Comparison of ENCODE assay signal across 1 cellular context in the genomic region with DNA sequence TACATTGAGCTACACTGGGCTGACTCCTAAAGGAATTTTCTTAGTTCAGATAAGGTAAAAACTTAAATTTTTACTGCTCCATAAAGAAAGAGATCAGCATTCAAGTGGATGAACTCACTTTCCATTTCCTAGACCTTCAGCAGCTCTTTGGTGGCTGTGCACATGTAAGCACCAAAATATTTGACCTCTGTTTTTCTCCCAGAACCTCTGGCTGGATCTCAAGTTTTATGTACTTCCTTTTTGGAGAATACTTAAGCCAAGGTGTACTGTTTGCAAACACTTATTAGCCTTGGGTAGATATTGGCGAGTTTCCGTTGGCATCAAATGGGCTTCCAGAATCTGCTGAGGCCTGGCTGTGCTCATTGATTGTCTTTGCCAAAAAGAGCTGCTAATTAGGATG.
TF ChIP-seq lines count a peak whose summit lies in the region.

No MANE protein-coding gene starts in this region.

TF ChIP-seq in HepG2, 621 proteins besides CTCF, POLR2A, EP300 and RAD21:
- TF ChIP-seq ZNF430 (CRISPR knock-in tag; IDR thresholded peaks at IDR 0.05): no peak
- no peak for TF ChIP-seq BHLHE40 (IDR thresholded peaks at IDR 0.05; ENCODE audit: low read length)
- TF ChIP-seq ZNF441 (CRISPR knock-in tag; IDR thresholded peaks at IDR 0.05; ENCODE audit: borderline replicate concordance): no peak
- no peak for TF ChIP-seq NAIF1 (CRISPR knock-in tag; IDR thresholded peaks at IDR 0.05; ENCODE audit: borderline replicate concordance)
- no peak for TF ChIP-seq ZNF292 (CRISPR knock-in tag; IDR thresholded peaks at IDR 0.05; ENCODE audit: borderline replicate concordance, low read depth)
- TF ChIP-seq AHDC1 (CRISPR knock-in tag; IDR thresholded peaks at IDR 0.05; ENCODE audit: borderline replicate concordance): no peak
- no peak for TF ChIP-seq RFXANK (CRISPR knock-in tag; IDR thresholded peaks at IDR 0.05)
- TF ChIP-seq TBX2 (CRISPR knock-in tag; IDR thresholded peaks at IDR 0.05; ENCODE audit: borderline replicate concordance): no peak
- TF ChIP-seq ZNF318 (CRISPR knock-in tag; IDR thresholded peaks at IDR 0.05): no peak
- TF ChIP-seq, protein P1, sequence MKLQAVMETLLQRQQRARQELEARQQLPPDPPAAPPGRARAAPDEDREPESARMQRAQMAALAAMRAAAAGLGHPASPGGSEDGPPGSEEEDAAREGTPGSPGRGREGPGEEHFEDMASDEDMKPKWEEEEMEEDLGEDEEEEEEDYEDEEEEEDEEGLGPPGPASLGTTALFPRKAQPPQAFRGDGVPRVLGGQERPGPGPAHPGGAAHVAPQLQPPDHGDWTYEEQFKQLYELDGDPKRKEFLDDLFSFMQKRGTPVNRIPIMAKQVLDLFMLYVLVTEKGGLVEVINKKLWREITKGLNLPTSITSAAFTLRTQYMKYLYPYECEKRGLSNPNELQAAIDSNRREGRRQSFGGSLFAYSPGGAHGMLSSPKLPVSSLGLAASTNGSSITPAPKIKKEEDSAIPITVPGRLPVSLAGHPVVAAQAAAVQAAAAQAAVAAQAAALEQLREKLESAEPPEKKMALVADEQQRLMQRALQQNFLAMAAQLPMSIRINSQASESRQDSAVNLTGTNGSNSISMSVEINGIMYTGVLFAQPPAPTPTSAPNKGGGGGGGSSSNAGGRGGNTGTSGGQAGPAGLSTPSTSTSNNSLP (IDR thresholded peaks at IDR 0.05; ENCODE audit: low read depth, low read length): no peak
- no peak for TF ChIP-seq IRF2 (CRISPR knock-in tag; IDR thresholded peaks at IDR 0.05)
- TF ChIP-seq NFIC (IDR thresholded peaks at IDR 0.05; ENCODE audit: low read length): no peak
- no peak for TF ChIP-seq HOXA5 (CRISPR knock-in tag; IDR thresholded peaks at IDR 0.05)
- TF ChIP-seq ZNF589 (CRISPR knock-in tag; conservative IDR thresholded peaks at IDR 0.05): no peak
- no peak for TF ChIP-seq PAXIP1 (CRISPR knock-in tag; conservative IDR thresholded peaks at IDR 0.05)
- TF ChIP-seq ZNF567 (CRISPR knock-in tag; IDR thresholded peaks at IDR 0.05; ENCODE audit: borderline replicate concordance): no peak
- no peak for TF ChIP-seq MAF1 (CRISPR knock-in tag; IDR thresholded peaks at IDR 0.05; ENCODE audit: borderline replicate concordance)
- TF ChIP-seq PATZ1 (CRISPR knock-in tag; IDR thresholded peaks at IDR 0.05): no peak
- no peak for TF ChIP-seq ADNP (CRISPR knock-in tag; IDR thresholded peaks at IDR 0.05)
